ENCODE assay signal across 19 cellular contexts in genomic region chr1:238653693-238654321, GRCh38.
A peak's percentile ranks its signal among the peaks of the same experiment; 100 is the strongest.
DNase-seq lines count a peak whose midpoint lies in the region; ATAC-seq, FAIRE-seq and TF ChIP-seq lines count a peak whose summit lies in the region.
"Had no signal": no experiment of that assay in that cellular context is flagged by ENCODE, and none has a peak within 500 bp of the region (broad histone marks: within the 10 kb centered on the region; RNA-seq: fewer than 3 reads in every experiment).

No MANE protein-coding gene starts in this region.

- TF ChIP-seq EP300 in HepG2 (IDR thresholded peaks at IDR 0.05; ENCODE audit: low read depth in 2 of 2, low read length in 2 of 2) (no peak), HepG2 (CRISPR knock-in tag; IDR thresholded peaks at IDR 0.05; ENCODE audit: borderline replicate concordance) (no peak), sigmoid colon (IDR thresholded peaks at IDR 0.05) (no peak)

- no peak overlapping the region for H3K4me3 Mint-ChIP-seq in Calu3 (ENCODE audit: low read depth, unreplicated experiment)
- no peak overlapping the region for H3K4me3 Mint-ChIP-seq in stimulated activated naive CD8-positive, alpha-beta T cell treated with anti-CD3 and anti-CD28 coated beads, Interleukin-15, amount 100 ng/mL, for 72 hours
- H3K4me3 Mint-ChIP-seq in nephron progenitor cell = no peak overlapping the region
- H3K4me3 Mint-ChIP-seq: activated CD8-positive, alpha-beta T cell treated with anti-CD3 and anti-CD28 coated beads, Interleukin-2, amount 10 ng/mL, durations not matched to agents 7 days and 5 days; dendritic cell treated with granulocyte-macrophage colony-stimulating factor and Interleukin-4, amounts not matched to agents 40 ng/mL and 50 ng/mL, for 4 days; type B pancreatic cell had no signal

- H3K79me1 ChIP-seq in mesenchymal stem cell (replicated peaks; ENCODE audit: low read length, poor library complexity, severe bottlenecking) = no peaks in the 10 kb centered on the region

- TF ChIP-seq POLR2A in HepG2 (IDR thresholded peaks at IDR 0.05; ENCODE audit: insufficient read depth in 1 of 2, low read depth in 2 of 2, low read length in 2 of 2) (no peak), sigmoid colon (IDR thresholded peaks at IDR 0.05) (no peak)

- H3K4ac ChIP-seq in mesenchymal stem cell (ENCODE audit: low read depth in 1 of 2, low read length in 2 of 2) = no peak overlapping the region

- no peak for TF ChIP-seq RAD21 in HepG2 (CRISPR knock-in tag; IDR thresholded peaks at IDR 0.05)

- H3K36me3 Mint-ChIP-seq in Calu3 (ENCODE audit: insufficient read depth, unreplicated experiment) (peaks cover 5% of the 10 kb centered on the region), nephron progenitor cell (ENCODE audit: low read depth) (no peaks in the 10 kb centered on the region)
- H3K36me3 Mint-ChIP-seq: type B pancreatic cell had no signal

- H2BK120ac ChIP-seq in mesenchymal stem cell (ENCODE audit: low read depth, low read length) = no peak overlapping the region

- no peaks in the 10 kb centered on the region for H3K79me2 ChIP-seq in HepG2 (ENCODE audit: insufficient read depth, low read length)
- H3K79me2 ChIP-seq: parathyroid adenoma had no signal

- H3K9me3 ChIP-seq in mesenchymal stem cell (ENCODE audit: control insufficient read depth, low read length) (no peaks in the 10 kb centered on the region), HepG2 (ENCODE audit: low read length) (peaks cover 70% of the 10 kb centered on the region), sigmoid colon (no peaks in the 10 kb centered on the region)

- no TSS peak for BruUV-seq in Calu3 (replicated peaks; lab: Mats Ljungman, UMichigan)
- no TSS peak for BruUV-seq in HepG2 (replicated peaks; lab: Mats Ljungman, UMichigan)

- no peak overlapping the region for H2AFZ ChIP-seq in mesenchymal stem cell (ENCODE audit: low read depth, low read length)
- H2AFZ ChIP-seq in HepG2 (ENCODE audit: low read length) = no peak overlapping the region
- H2AFZ ChIP-seq: parathyroid adenoma had no signal

- H3K14ac ChIP-seq in mesenchymal stem cell (ENCODE audit: low read length in 2 of 2) = no peak overlapping the region

- H3K27ac Mint-ChIP-seq in Calu3 (ENCODE audit: unreplicated experiment) = peak overlapping the region; percentile 60
- no peak overlapping the region for H3K27ac Mint-ChIP-seq in stimulated activated naive CD8-positive, alpha-beta T cell treated with anti-CD3 and anti-CD28 coated beads, Interleukin-15, amount 100 ng/mL, for 72 hours
- H3K27ac Mint-ChIP-seq in nephron progenitor cell = no peak overlapping the region
- H3K27ac Mint-ChIP-seq: activated CD8-positive, alpha-beta T cell treated with anti-CD3 and anti-CD28 coated beads, Interleukin-2, amount 10 ng/mL, durations not matched to agents 7 days and 5 days; activated T-helper 2 cell treated with anti-CD3 and anti-CD28 coated beads, Interferon-gamma antibody, Interleukin-2, Interleukin-4, amounts not matched to agents 10 μg/mL and 5 μg/mL and 100 μg/mL, durations not matched to agents 14 hours and 24 hours and 36 hours; dendritic cell treated with granulocyte-macrophage colony-stimulating factor and Interleukin-4, amounts not matched to agents 40 ng/mL and 50 ng/mL, for 4 days; type B pancreatic cell had no signal

- no peak overlapping the region for H4K8ac ChIP-seq in mesenchymal stem cell (ENCODE audit: low read length)

- in situ Hi-C loops in brain microvascular endothelial cell (cut with HindIII; ENCODE audit: low pct_ligation_motif_present, low sequenced_read_pairs) (loop anchor here (25.0 kb wide), 1 partner anchor 192 kb away; no protein-coding TSS in a partner anchor), HepG2 (cut with HindIII; ENCODE audit: extremely low pct_ligation_motif_present, low pct_unique_long_range_greater_than_20kb) (no loop called here)

- H2AK5ac ChIP-seq in mesenchymal stem cell (ENCODE audit: low read length, severe bottlenecking) = no peak overlapping the region

- no peaks in the 10 kb centered on the region for H3K27me3 ChIP-seq in brain microvascular endothelial cell (replicated peaks)
- no peaks in the 10 kb centered on the region for H3K27me3 ChIP-seq in mesenchymal stem cell (ENCODE audit: control insufficient read depth in 1 of 2, insufficient read depth in 1 of 2, low read length in 2 of 2)
- no peaks in the 10 kb centered on the region; a peak in 1 of 5 replicates for H3K27me3 ChIP-seq in HepG2 (ENCODE audit: control insufficient read depth in 1 of 2, insufficient read depth in 2 of 2, low read length in 2 of 2)
- no peaks in the 10 kb centered on the region for H3K27me3 ChIP-seq in sigmoid colon
- H3K27me3 ChIP-seq: adrenal gland had no signal

- no peak overlapping the region for H3K23ac ChIP-seq in mesenchymal stem cell (ENCODE audit: low read length in 2 of 2)

- H2BK5ac ChIP-seq in mesenchymal stem cell (ENCODE audit: low read depth, low read length, poor library complexity, severe bottlenecking) = no peak overlapping the region

- no peak for ATAC-seq in HepG2
- ATAC-seq in stimulated activated naive CD8-positive, alpha-beta T cell treated with anti-CD3 and anti-CD28 coated beads, Interleukin-15, amount 100 ng/mL, for 72 hours = no peak
- ATAC-seq: activated CD8-positive, alpha-beta T cell treated with anti-CD3 and anti-CD28 coated beads, Interleukin-2, amount 10 ng/mL, durations not matched to agents 7 days and 5 days; esophagus mucosa had no signal

- POLR2A ChIA-PET in HepG2 (lab: Yijun Ruan, JAX) = no interaction called here

- H3K27ac ChIP-seq in brain microvascular endothelial cell = peak overlapping the region; percentile 96
- peak overlapping the region; percentile 92 for H3K27ac ChIP-seq in mesenchymal stem cell (ENCODE audit: low read length, poor library complexity, severe bottlenecking)
- no peak overlapping the region for H3K27ac ChIP-seq in HepG2 (ENCODE audit: extremely low read length, insufficient read depth, low read length)
- H3K27ac ChIP-seq in sigmoid colon = no peak overlapping the region
- H3K27ac ChIP-seq: adrenal gland, parathyroid adenoma had no signal

- H3K4me3 ChIP-seq in brain microvascular endothelial cell (ENCODE audit: low read depth, low read length) = no peak overlapping the region
- no peak overlapping the region for H3K4me3 ChIP-seq in mesenchymal stem cell (ENCODE audit: insufficient read depth in 1 of 2, low read depth in 1 of 2, low read length in 2 of 2)
- no peak overlapping the region for H3K4me3 ChIP-seq in HepG2 (replicated peaks in 1 of 3; ENCODE audit: insufficient read depth in 1 of 3, low read depth in 2 of 3, low read length in 3 of 3)
- no peak overlapping the region for H3K4me3 ChIP-seq in sigmoid colon
- H3K4me3 ChIP-seq: adrenal gland had no signal

- no peak overlapping the region for H4K91ac ChIP-seq in mesenchymal stem cell (ENCODE audit: low read length)

- H3K36me3 ChIP-seq in brain microvascular endothelial cell (replicated peaks) (no peaks in the 10 kb centered on the region), mesenchymal stem cell (ENCODE audit: control insufficient read depth in 1 of 2, insufficient read depth in 2 of 2, low read depth in 1 of 2, low read length in 2 of 2) (no peaks in the 10 kb centered on the region), HepG2 (replicated peaks in 1 of 2; ENCODE audit: control insufficient read depth in 1 of 2, insufficient read depth in 2 of 2, low read length in 2 of 2) (no peaks in the 10 kb centered on the region), sigmoid colon (no peaks in the 10 kb centered on the region)
- H3K36me3 ChIP-seq: adrenal gland had no signal

- H2BK15ac ChIP-seq in mesenchymal stem cell (ENCODE audit: low read depth, poor library complexity, severe bottlenecking) = no peak overlapping the region

- H4K20me1 ChIP-seq in HepG2 (ENCODE audit: insufficient read depth, low read length) = no peaks in the 10 kb centered on the region

- CTCF ChIA-PET in Calu3 (lab: Charles Lee) (no interaction called here), HepG2 (lab: Yijun Ruan, JAX; ENCODE audit: low intra/inter-chr PET ratio, low total read pairs) (no interaction called here)

- 0% methylated on average over 2 of the region's 4 CpGs for WGBS in mesenchymal stem cell
- 4% methylated on average over 4 of the region's 4 CpGs for WGBS in HepG2 (ENCODE audit: low lambda C conversion rate)
- 72 to 76% methylated on average over 4 of the region's 4 CpGs for WGBS in sigmoid colon, 2 donors

- no peak overlapping the region for H2BK12ac ChIP-seq in mesenchymal stem cell (ENCODE audit: low read length in 2 of 2)

- H3K4me1 ChIP-seq in mesenchymal stem cell (ENCODE audit: control insufficient read depth, insufficient read depth, low read depth, low read length) (no peaks in the 10 kb centered on the region), HepG2 (ENCODE audit: insufficient read depth, low read length) (no peaks in the 10 kb centered on the region), sigmoid colon (peaks cover 0 to 4% (median 0%) of the 10 kb centered on the region in 4 donors)
- H3K4me1 ChIP-seq: adrenal gland, parathyroid adenoma had no signal

- H3K4me2 ChIP-seq in mesenchymal stem cell (ENCODE audit: low read length, poor library complexity, severe bottlenecking) (peak overlapping the region; percentile 5), HepG2 (ENCODE audit: low read depth, low read length) (no peak overlapping the region)

- H3K18ac ChIP-seq in mesenchymal stem cell (ENCODE audit: low read depth in 1 of 2, low read length in 2 of 2) = no peak overlapping the region

- TF ChIP-seq CTCF in Calu3 (IDR thresholded peaks at IDR 0.05; ENCODE audit: unreplicated experiment) (no peak), brain microvascular endothelial cell (IDR thresholded peaks at IDR 0.05; ENCODE audit: low read depth, low read length, missing control alignments) (no peak), HepG2 (CRISPR knock-in tag; IDR thresholded peaks at IDR 0.05) (no peak), sigmoid colon (IDR thresholded peaks at IDR 0.05) (no peak), nephron progenitor cell (IDR thresholded peaks at IDR 0.05) (no peak)

- DNase-seq in Calu3 (no peak), M059J (ENCODE audit: low read depth) (peak; percentile 74), brain microvascular endothelial cell (peak; percentile 79), mesenchymal stem cell (peak; percentile 22), HepG2 (ENCODE audit: low spot score) (no peak), sigmoid colon (no peak), nephron progenitor cell (no peak)
- no peak for DNase-seq in stimulated activated naive CD8-positive, alpha-beta T cell treated with anti-CD3 and anti-CD28 coated beads, Interleukin-15, amount 100 ng/mL, for 72 hours
- DNase-seq: activated CD8-positive, alpha-beta T cell treated with anti-CD3 and anti-CD28 coated beads, Interleukin-2, amount 10 ng/mL, durations not matched to agents 7 days and 5 days; adrenal gland; Caco-2; hippocampal formation; NCI-H2029; stimulated activated naive CD4-positive, alpha-beta T cell had no signal

- peaks cover 35% of the 10 kb centered on the region for H3K4me1 Mint-ChIP-seq in Calu3 (ENCODE audit: low read depth, unreplicated experiment)
- no peaks in the 10 kb centered on the region for H3K4me1 Mint-ChIP-seq in stimulated activated naive CD8-positive, alpha-beta T cell treated with anti-CD3 and anti-CD28 coated beads, Interleukin-15, amount 100 ng/mL, for 72 hours
- H3K4me1 Mint-ChIP-seq in nephron progenitor cell = no peaks in the 10 kb centered on the region

- intact Hi-C loops in Calu3 (cut with micrococcal nuclease; ENCODE audit: unreplicated experiment) = no loop called here
- intact Hi-C loops in HepG2 (cut with micrococcal nuclease; ENCODE audit: unreplicated experiment) = no loop called here
- intact Hi-C loops in sigmoid colon (cut with DNase I) = no loop called here

- H3K9me3 Mint-ChIP-seq in Calu3 (ENCODE audit: low read depth, unreplicated experiment) = peaks cover 3% of the 10 kb centered on the region
- H3K9me3 Mint-ChIP-seq in stimulated activated naive CD8-positive, alpha-beta T cell treated with anti-CD3 and anti-CD28 coated beads, Interleukin-15, amount 100 ng/mL, for 72 hours = peaks cover 2 to 5% of the 10 kb centered on the region in 2 donors
- no peaks in the 10 kb centered on the region for H3K9me3 Mint-ChIP-seq in nephron progenitor cell
- H3K9me3 Mint-ChIP-seq: type B pancreatic cell had no signal

- no peak for FAIRE-seq in HepG2 (lab: Jason Lieb, UNC)

- H3K27me3 Mint-ChIP-seq in Calu3 (ENCODE audit: unreplicated experiment) (no peaks in the 10 kb centered on the region), nephron progenitor cell (ENCODE audit: low read depth, poor library complexity) (no peaks in the 10 kb centered on the region)
- no peaks in the 10 kb centered on the region for H3K27me3 Mint-ChIP-seq in stimulated activated naive CD8-positive, alpha-beta T cell treated with anti-CD3 and anti-CD28 coated beads, Interleukin-15, amount 100 ng/mL, for 72 hours
- H3K27me3 Mint-ChIP-seq: dendritic cell treated with granulocyte-macrophage colony-stimulating factor and Interleukin-4, amounts not matched to agents 40 ng/mL and 50 ng/mL, for 4 days; type B pancreatic cell had no signal

- H3K9ac ChIP-seq in mesenchymal stem cell (ENCODE audit: low read length) = no peak overlapping the region
- no peak overlapping the region for H3K9ac ChIP-seq in HepG2 (ENCODE audit: insufficient read depth, low read depth, low read length)
- H3K9ac ChIP-seq: parathyroid adenoma had no signal

Comparison
In these comparisons a context has a peak if more than half of its experiments do, and no peak if none do; other contexts are left out.
1. DNase-seq: peak in M059J (single experiment), brain microvascular endothelial cell (single experiment) and mesenchymal stem cell (single experiment); none in Calu3 (single experiment), HepG2 (single experiment), sigmoid colon (single experiment), stimulated activated naive CD8-positive, alpha-beta T cell treated with anti-CD3 and anti-CD28 coated beads, Interleukin-15, amount 100 ng/mL, for 72 hours (0 of 2) and nephron progenitor cell (single experiment).
2. H3K27ac ChIP-seq: peak in brain microvascular endothelial cell (single experiment) and mesenchymal stem cell (single experiment); none in HepG2 (single experiment) and sigmoid colon (0 of 4).